ENCODE assay signal across 11 cellular contexts in genomic region chr22:39299829-39300178, GRCh38. TPM values are rescaled to one million over a fixed set of nuclear protein-coding genes. Genes with fewer than 3 reads are reported as not detected.
DNase-seq lines count a peak whose midpoint lies in the region; ATAC-seq and TF ChIP-seq lines count a peak whose summit lies in the region.
"Had no signal": no experiment of that assay in that cellular context is flagged by ENCODE, and none has a peak within 500 bp of the region (broad histone marks: within the 10 kb centered on the region; RNA-seq: fewer than 3 reads in every experiment).

No MANE protein-coding gene starts in this region.

- no peak for TF ChIP-seq CTCF in mucosa of descending colon (IDR thresholded peaks at IDR 0.05)
- TF ChIP-seq CTCF in upper lobe of left lung (IDR thresholded peaks at IDR 0.05): no peak
- TF ChIP-seq CTCF in lower leg skin (IDR thresholded peaks at IDR 0.05): no peak

- peak overlapping the region; percentile 13 for H3K27ac Mint-ChIP-seq in activated T-cell treated with anti-CD3 and anti-CD28 coated beads, Interleukin-2, amount 50 U/mL, for 24 hours
- no peak overlapping the region for H3K27ac Mint-ChIP-seq in activated CD4-positive, alpha-beta memory T cell treated with anti-CD3 and anti-CD28 coated beads for 36 hours
- H3K27ac Mint-ChIP-seq: T-helper 1 cell treated with Interleukin-12 subunit alpha and Interleukin-12 subunit beta and Interleukin-4 antibody, amounts not matched to agents 30 μg/mL and 1 μg/mL, for 36 hours had no signal

- POLR2A ChIA-PET in activated CD4-positive, alpha-beta memory T cell treated with anti-CD3 and anti-CD28 coated beads for 36 hours (lab: Charles Lee): no interaction called here

- no peak for TF ChIP-seq EP300 in upper lobe of left lung (IDR thresholded peaks at IDR 0.05)

- peaks cover 18% of the 10 kb centered on the region for H3K4me1 ChIP-seq in mucosa of descending colon (ENCODE audit: low read depth)
- H3K4me1 ChIP-seq in upper lobe of left lung: peaks cover 36 to 47% (median 38%) of the 10 kb centered on the region in 4 donors

- peaks cover 29% of the 10 kb centered on the region for H3K27me3 Mint-ChIP-seq in activated T-cell treated with anti-CD3 and anti-CD28 coated beads, Interleukin-2, amount 50 U/mL, for 24 hours
- H3K27me3 Mint-ChIP-seq in activated CD4-positive, alpha-beta memory T cell treated with anti-CD3 and anti-CD28 coated beads for 36 hours: peaks cover 27% of the 10 kb centered on the region

- H3K4me3 ChIP-seq in mucosa of descending colon (no peak overlapping the region), upper lobe of left lung (peak overlapping the region in 2 of 4 donors; percentile 7 to 18), lower leg skin (ENCODE audit: low read depth, poor library complexity, severe bottlenecking) (no peak overlapping the region)

- H3K9me3 ChIP-seq in mucosa of descending colon: no peaks in the 10 kb centered on the region
- no peaks in the 10 kb centered on the region for H3K9me3 ChIP-seq in upper lobe of left lung

- ATAC-seq in mucosa of descending colon: peak; percentile 22
- ATAC-seq in upper lobe of left lung (ENCODE audit: low FRiP score in 2 of 2): peak; percentile 31 to 70
- ATAC-seq in GM21447 (IDR thresholded peaks at IDR 0.05; ENCODE audit: unreplicated experiment): no peak

- H3K4me3 Mint-ChIP-seq in activated T-cell treated with anti-CD3 and anti-CD28 coated beads, Interleukin-2, amount 50 U/mL, for 24 hours: no peak overlapping the region
- H3K4me3 Mint-ChIP-seq in activated CD4-positive, alpha-beta memory T cell treated with anti-CD3 and anti-CD28 coated beads for 36 hours: no peak overlapping the region
- H3K4me3 Mint-ChIP-seq: activated naive CD4-positive, alpha-beta T cell treated with anti-CD3 and anti-CD28 coated beads, Interleukin-2, amount 50 U/mL, for 24 hours; T-helper 1 cell treated with Interleukin-12 subunit alpha and Interleukin-12 subunit beta and Interleukin-4 antibody, amounts not matched to agents 30 μg/mL and 1 μg/mL, for 36 hours had no signal

- H3K4me1 Mint-ChIP-seq in activated T-cell treated with anti-CD3 and anti-CD28 coated beads, Interleukin-2, amount 50 U/mL, for 24 hours (ENCODE audit: low read depth): peaks cover 8% of the 10 kb centered on the region
- H3K4me1 Mint-ChIP-seq in activated CD4-positive, alpha-beta memory T cell treated with anti-CD3 and anti-CD28 coated beads for 36 hours (ENCODE audit: low read depth): peaks cover 6% of the 10 kb centered on the region

- peak in 1 of 4 donors; percentile 50 for TF ChIP-seq POLR2A in upper lobe of left lung (IDR thresholded peaks at IDR 0.05)
- no peak for TF ChIP-seq POLR2A in lower leg skin (IDR thresholded peaks at IDR 0.05)

- CTCF ChIA-PET in activated CD4-positive, alpha-beta memory T cell treated with anti-CD3 and anti-CD28 coated beads for 36 hours (lab: Charles Lee): interaction anchor here (1.1 to 1.8 kb wide), 2 partner anchors 16 to 129 kb away, joined by 4 to 8 read pairs; no protein-coding TSS in a partner anchor

- WGBS in upper lobe of left lung, 2 donors: 38 to 64% methylated on average over 3 to 6 of the region's 6 CpGs
- 54 to 69% methylated on average over 6 of the region's 6 CpGs for WGBS in lower leg skin, 2 donors

- H3K36me3 ChIP-seq in mucosa of descending colon (ENCODE audit: low read depth) (no peaks in the 10 kb centered on the region), upper lobe of left lung (no peaks in the 10 kb centered on the region)

- no peak for DNase-seq in activated T-cell treated with anti-CD3 and anti-CD28 coated beads, Interleukin-2, amount 50 U/mL, for 24 hours
- DNase-seq in activated T-cell treated with anti-CD3 and anti-CD28 coated beads, Interleukin-2, amount 50 U/mL, for 1 hour: no peak
- no peak for DNase-seq in caudate nucleus (lab: John Stamatoyannopoulos, UW)
- no peak for DNase-seq in mucosa of descending colon
- no peak for DNase-seq in upper lobe of left lung
- no peak for DNase-seq in activated CD4-positive, alpha-beta memory T cell treated with anti-CD3 and anti-CD28 coated beads for 36 hours
- no peak for DNase-seq in lower leg skin (ENCODE audit: low spot score in 2 of 2)
- DNase-seq: NCI-H1092 treated with DMSO at 0.1 percent for 48 hours had no signal

- peak overlapping the region; percentile 67 for H3K27ac ChIP-seq in caudate nucleus (ENCODE audit: low read depth, low read length)
- H3K27ac ChIP-seq in upper lobe of left lung: peak overlapping the region in 3 of 4 donors; percentile 20 to 74 (median 63)

- no peaks in the 10 kb centered on the region for H3K27me3 ChIP-seq in upper lobe of left lung

- no peaks in the 10 kb centered on the region for H3K9me3 Mint-ChIP-seq in activated T-cell treated with anti-CD3 and anti-CD28 coated beads, Interleukin-2, amount 50 U/mL, for 24 hours
- no peaks in the 10 kb centered on the region for H3K9me3 Mint-ChIP-seq in activated CD4-positive, alpha-beta memory T cell treated with anti-CD3 and anti-CD28 coated beads for 36 hours
- H3K9me3 Mint-ChIP-seq: activated naive CD4-positive, alpha-beta T cell treated with anti-CD3 and anti-CD28 coated beads, Interleukin-2, amount 50 U/mL, for 24 hours; T-helper 1 cell treated with Interleukin-12 subunit alpha and Interleukin-12 subunit beta and Interleukin-4 antibody, amounts not matched to agents 30 μg/mL and 1 μg/mL, for 36 hours had no signal

- intact Hi-C loops in mucosa of descending colon (cut with DNase I, micrococcal nuclease): no loop called here
- intact Hi-C loops in activated CD4-positive, alpha-beta memory T cell treated with anti-CD3 and anti-CD28 coated beads for 36 hours (cut with micrococcal nuclease): no loop called here
- intact Hi-C loops in lower leg skin (cut with DNase I; ENCODE audit: low total_unique reads): no loop called here

- H3K36me3 Mint-ChIP-seq in activated T-cell treated with anti-CD3 and anti-CD28 coated beads, Interleukin-2, amount 50 U/mL, for 24 hours (ENCODE audit: low read depth): no peaks in the 10 kb centered on the region
- no peaks in the 10 kb centered on the region for H3K36me3 Mint-ChIP-seq in activated CD4-positive, alpha-beta memory T cell treated with anti-CD3 and anti-CD28 coated beads for 36 hours

RNA-seq across cellular contexts. Expression of gene RPL3, which starts 19.6 kb away (rescaled TPM):
- total RNA-seq in mucosa of descending colon (1,000 to 10,000 TPM; 1,561 to 1,749 (median 1,709) TPM), upper lobe of left lung (1,000 to 10,000 TPM; 1,194 to 1,833 (median 1,624) TPM), lower leg skin (1,000 to 10,000 TPM; 2,414 to 3,362 (median 2,993) TPM)
- total RNA-seq in activated CD4-positive, alpha-beta memory T cell treated with anti-CD3 and anti-CD28 coated beads for 36 hours: 1,000 to 10,000 TPM; 2,986 to 3,013 TPM

RNA-seq across cellular contexts. Expression of gene SYNGR1, which starts 50.0 kb away (rescaled TPM):
- total RNA-seq in mucosa of descending colon: 10 to 100 TPM in 1 of 3 donors, 1 to 10 TPM in 2; 1.7 to 26.5 (median 2.9) TPM
- total RNA-seq in upper lobe of left lung: 10 to 100 TPM in 1 of 6 donors, 1 to 10 TPM in 5; 2.0 to 14.6 (median 5.3) TPM
- not detected for total RNA-seq in activated CD4-positive, alpha-beta memory T cell treated with anti-CD3 and anti-CD28 coated beads for 36 hours
- 10 to 100 TPM; 25.5 to 51.3 (median 38.9) TPM for total RNA-seq in lower leg skin

RNA-seq across cellular contexts. Expression of gene PDGFB, which starts 55.0 kb away (rescaled TPM):
- total RNA-seq in mucosa of descending colon: 10 to 100 TPM in 1 of 3 donors, 1 to 10 TPM in 2; 1.8 to 16.6 (median 5.4) TPM
- 10 to 100 TPM; 15.4 to 41.7 (median 24.1) TPM for total RNA-seq in upper lobe of left lung
- total RNA-seq in activated CD4-positive, alpha-beta memory T cell treated with anti-CD3 and anti-CD28 coated beads for 36 hours: 10 to 100 TPM; 11.7 to 13.3 TPM
- 10 to 100 TPM; 12.2 to 22.3 (median 17.5) TPM for total RNA-seq in lower leg skin
